In genomic region chr15:31266712-31267111, GRCh38 we compare ENCODE assay signal across 1 cellular context.
TF ChIP-seq lines count a peak whose summit lies in the region.

No MANE protein-coding gene starts in this region.

TF ChIP-seq in WTC11, 78 proteins besides CTCF, POLR2A, EP300 and RAD21 (continued from another document):
- TF ChIP-seq USF2 (CRISPR knock-in tag; IDR thresholded peaks at IDR 0.05) = no peak
- TF ChIP-seq CREM (CRISPR knock-in tag; IDR thresholded peaks at IDR 0.05) = no peak
- TF ChIP-seq TCF7 (CRISPR knock-in tag; IDR thresholded peaks at IDR 0.05; ENCODE audit: low read depth) = no peak
